In the genomic region with DNA sequence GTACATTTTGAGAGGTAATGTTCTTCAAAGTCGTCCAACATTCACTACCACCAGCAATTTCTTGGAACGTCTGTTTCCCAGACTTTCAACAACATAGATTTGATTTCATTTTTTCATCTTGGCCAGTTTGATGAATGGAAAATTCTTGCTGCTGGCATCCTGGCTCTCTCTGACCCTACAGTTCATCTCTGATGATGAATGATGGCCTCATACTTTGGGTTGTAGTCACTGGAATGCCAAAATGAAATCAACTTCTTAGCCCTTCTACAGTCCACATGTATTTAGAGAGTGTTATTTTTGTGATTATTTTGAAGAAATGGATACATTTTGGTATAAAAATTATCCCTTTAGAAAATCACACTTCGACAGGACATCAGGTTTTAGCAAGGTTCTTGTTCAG, we compare ENCODE assay signal across 13 cellular contexts. TPM values are rescaled to one million over a fixed set of nuclear protein-coding genes. Genes with fewer than 3 reads are reported as not detected.
DNase-seq lines count a peak whose midpoint lies in the region; ATAC-seq and TF ChIP-seq lines count a peak whose summit lies in the region.
"Had no signal": no experiment of that assay in that cellular context is flagged by ENCODE, and none has a peak within 500 bp of the region (broad histone marks: within the 10 kb centered on the region; RNA-seq: fewer than 3 reads in every experiment).

No MANE protein-coding gene starts in this region.

- H3K36me3 Mint-ChIP-seq in chondrocyte (ENCODE audit: low read depth), result no peaks in the 10 kb centered on the region
- no peaks in the 10 kb centered on the region for H3K36me3 Mint-ChIP-seq in activated naive CD4-positive, alpha-beta T cell treated with anti-CD3 and anti-CD28 coated beads for 36 hours (ENCODE audit: low read depth)

- H3K79me2 ChIP-seq in ACC112 (ENCODE audit: control insufficient read depth, insufficient read depth, low read length, unreplicated experiment), result peaks cover 22% of the 10 kb centered on the region

- H3K4me3 Mint-ChIP-seq in chondrocyte (ENCODE audit: unreplicated experiment), result no peak overlapping the region
- H3K4me3 Mint-ChIP-seq in activated naive CD4-positive, alpha-beta T cell treated with anti-CD3 and anti-CD28 coated beads for 36 hours, result no peak overlapping the region
- H3K4me3 Mint-ChIP-seq: activated CD4-positive, alpha-beta memory T cell treated with anti-CD3 and anti-CD28 coated beads for 36 hours; activated naive CD4-positive, alpha-beta T cell treated with anti-CD3 and anti-CD28 coated beads, Interleukin-2, amount 10 ng/mL, durations not matched to agents 7 days and 5 days; T-helper 2 cell treated with Interferon-gamma antibody and Interleukin-4, amounts not matched to agents 5 μg/mL and 100 μg/mL, for 36 hours had no signal

- H3K4me1 Mint-ChIP-seq in chondrocyte (ENCODE audit: low read depth), result peaks cover 54% of the 10 kb centered on the region
- peaks cover 11% of the 10 kb centered on the region for H3K4me1 Mint-ChIP-seq in activated naive CD4-positive, alpha-beta T cell treated with anti-CD3 and anti-CD28 coated beads for 36 hours (ENCODE audit: low read depth)

- peak overlapping the region; percentile 53 for H3K4me3 ChIP-seq in ACC112 (ENCODE audit: low read depth, low read length)
- no peak overlapping the region for H3K4me3 ChIP-seq in lower lobe of right lung
- H3K4me3 ChIP-seq: right lobe of liver, testis had no signal

- H2AFZ ChIP-seq in ACC112 (ENCODE audit: low read length, unreplicated experiment), result no peak overlapping the region

- peak overlapping the region; percentile 93 for H3K27ac Mint-ChIP-seq in chondrocyte (ENCODE audit: unreplicated experiment)
- no peak overlapping the region for H3K27ac Mint-ChIP-seq in activated naive CD4-positive, alpha-beta T cell treated with anti-CD3 and anti-CD28 coated beads for 36 hours
- H3K27ac Mint-ChIP-seq: activated naive CD4-positive, alpha-beta T cell treated with anti-CD3 and anti-CD28 coated beads, Interleukin-2, amount 10 ng/mL, durations not matched to agents 7 days and 5 days; T-helper 2 cell treated with Interferon-gamma antibody and Interleukin-4, amounts not matched to agents 5 μg/mL and 100 μg/mL, for 36 hours had no signal

- no peaks in the 10 kb centered on the region for H3K27me3 Mint-ChIP-seq in chondrocyte (ENCODE audit: low read depth)
- no peaks in the 10 kb centered on the region for H3K27me3 Mint-ChIP-seq in activated naive CD4-positive, alpha-beta T cell treated with anti-CD3 and anti-CD28 coated beads for 36 hours (ENCODE audit: low read depth)
- H3K27me3 Mint-ChIP-seq: activated CD4-positive, alpha-beta memory T cell treated with anti-CD3 and anti-CD28 coated beads for 36 hours; activated naive CD4-positive, alpha-beta T cell treated with anti-CD3 and anti-CD28 coated beads, Interleukin-2, amount 10 ng/mL, durations not matched to agents 7 days and 5 days had no signal

- H3K9me3 ChIP-seq in lower lobe of right lung, result no peaks in the 10 kb centered on the region
- H3K9me3 ChIP-seq: right lobe of liver, testis had no signal

- intact Hi-C loops in lower lobe of right lung (cut with DNase I), result no loop called here
- intact Hi-C loops in activated naive CD4-positive, alpha-beta T cell treated with anti-CD3 and anti-CD28 coated beads for 36 hours (cut with micrococcal nuclease), result no loop called here

- TF ChIP-seq CTCF in chondrocyte (IDR thresholded peaks at IDR 0.05) (no peak), lower lobe of right lung (IDR thresholded peaks at IDR 0.05) (no peak)

- ATAC-seq in lower lobe of right lung, result no peak

- H3K36me3 ChIP-seq in ACC112 (ENCODE audit: insufficient read depth, low read length) (no peaks in the 10 kb centered on the region), lower lobe of right lung (no peaks in the 10 kb centered on the region)
- H3K36me3 ChIP-seq: right lobe of liver had no signal

- peaks cover 36% of the 10 kb centered on the region for H3K4me1 ChIP-seq in ACC112 (ENCODE audit: control insufficient read depth, insufficient read depth, low read length, unreplicated experiment)
- H3K4me1 ChIP-seq in lower lobe of right lung, result peaks cover 7% of the 10 kb centered on the region
- H3K4me1 ChIP-seq: right lobe of liver, testis had no signal

- peaks cover 4% of the 10 kb centered on the region for H3K9me3 Mint-ChIP-seq in chondrocyte (ENCODE audit: low read depth)
- no peaks in the 10 kb centered on the region for H3K9me3 Mint-ChIP-seq in activated naive CD4-positive, alpha-beta T cell treated with anti-CD3 and anti-CD28 coated beads for 36 hours
- H3K9me3 Mint-ChIP-seq: activated CD4-positive, alpha-beta memory T cell treated with anti-CD3 and anti-CD28 coated beads for 36 hours; activated naive CD4-positive, alpha-beta T cell treated with anti-CD3 and anti-CD28 coated beads, Interleukin-2, amount 10 ng/mL, durations not matched to agents 7 days and 5 days; T-helper 2 cell treated with Interferon-gamma antibody and Interleukin-4, amounts not matched to agents 5 μg/mL and 100 μg/mL, for 36 hours had no signal

- CTCF ChIA-PET in activated naive CD4-positive, alpha-beta T cell treated with anti-CD3 and anti-CD28 coated beads for 36 hours (lab: Charles Lee), result no interaction called here

- no peaks in the 10 kb centered on the region for H3K27me3 ChIP-seq in ACC112 (ENCODE audit: insufficient read depth, low read length)
- no peaks in the 10 kb centered on the region for H3K27me3 ChIP-seq in lower lobe of right lung (ENCODE audit: low read depth)
- H3K27me3 ChIP-seq: right lobe of liver, testis had no signal

- H3K27ac ChIP-seq in ACC112 (ENCODE audit: low read depth, low read length) (peak overlapping the region; percentile 98), lower lobe of right lung (peak overlapping the region; percentile 24)
- H3K27ac ChIP-seq: testis had no signal

- peak; percentile 82 for DNase-seq in M059J (ENCODE audit: low read depth)
- DNase-seq in chondrocyte (ENCODE audit: low spot score), result no peak
- no peak for DNase-seq in lower lobe of right lung
- no peak for DNase-seq in NAMALWA (ENCODE audit: low spot score)
- DNase-seq in D341Med (ENCODE audit: low spot score), result no peak
- DNase-seq in NCI-H1048 (lab: John Stamatoyannopoulos, UW), result no peak
- DNase-seq in activated naive CD4-positive, alpha-beta T cell treated with anti-CD3 and anti-CD28 coated beads for 36 hours, result no peak
- DNase-seq: activated CD4-positive, alpha-beta memory T cell treated with anti-CD3 and anti-CD28 coated beads for 36 hours; activated naive CD4-positive, alpha-beta T cell treated with anti-CD3 and anti-CD28 coated beads, Interleukin-2, amount 10 ng/mL, durations not matched to agents 7 days and 5 days; right lobe of liver had no signal

RNA-seq across cellular contexts. Expression of gene CHST7, which starts 8.8 kb away (rescaled TPM):
- total RNA-seq in M059J (2014; rRNA removed; shearing (Covaris generic)), result 11.0 and 17.4 TPM in 2 replicates
- total RNA-seq in chondrocyte, result 6.5 to 11.7 TPM (median 7.0 TPM) in 3 replicates
- 7.4 TPM for total RNA-seq in lower lobe of right lung
- under 1 TPM; 0.79 to 0.99 TPM for total RNA-seq in activated naive CD4-positive, alpha-beta T cell treated with anti-CD3 and anti-CD28 coated beads for 36 hours

RNA-seq across cellular contexts. Expression of gene ZNF674, which starts 37.1 kb away (rescaled TPM):
- total RNA-seq in M059J (2014; rRNA removed; shearing (Covaris generic)), result 3.0 and 3.4 TPM in 2 replicates
- total RNA-seq in chondrocyte, result 6.3 to 6.5 TPM (median 6.4 TPM) in 3 replicates
- total RNA-seq in lower lobe of right lung, result 5.6 TPM
- 1 to 10 TPM in 1 of 2 experiments, under 1 TPM in 1; 0.94 to 1.9 TPM for total RNA-seq in activated naive CD4-positive, alpha-beta T cell treated with anti-CD3 and anti-CD28 coated beads for 36 hours
